19 cellular contexts compared by ENCODE assay signal in the genomic region with DNA sequence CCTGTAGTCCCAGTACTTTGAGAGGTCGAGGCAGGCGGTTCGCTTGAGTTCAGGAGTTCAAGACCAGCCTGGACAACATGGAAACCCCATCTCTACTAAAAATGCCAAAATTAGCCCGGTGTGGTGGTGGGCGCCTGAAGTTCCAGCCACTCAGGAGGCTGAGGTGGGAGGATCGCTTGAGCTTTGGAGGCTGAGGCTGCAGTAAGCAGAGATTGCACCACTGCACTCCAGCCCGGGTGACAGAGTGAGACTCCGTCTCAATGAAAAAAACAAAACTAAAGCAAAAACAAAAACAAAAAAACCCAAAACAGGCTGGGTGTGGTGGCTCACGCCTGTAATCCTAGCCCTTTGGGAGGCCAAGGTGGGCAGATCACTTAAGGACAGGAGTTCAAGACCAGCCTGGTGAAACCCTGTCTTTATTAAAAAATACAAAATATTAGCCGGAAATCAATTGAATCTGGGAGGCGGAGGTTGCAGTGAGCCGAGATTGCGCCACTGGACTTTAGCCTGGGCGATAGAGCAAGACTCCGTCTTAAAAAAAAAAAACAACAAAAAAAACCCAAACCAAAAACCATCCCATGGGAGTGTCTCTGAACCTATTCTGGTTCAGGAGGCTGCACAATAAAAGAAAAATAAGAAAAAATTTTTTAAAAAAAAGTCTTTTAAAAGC. TPM values are rescaled to one million over a fixed set of nuclear protein-coding genes. Genes with fewer than 3 reads are reported as not detected.
A peak's percentile ranks its signal among the peaks of the same experiment; 100 is the strongest.
DNase-seq lines count a peak whose midpoint lies in the region; ATAC-seq, FAIRE-seq and TF ChIP-seq lines count a peak whose summit lies in the region.
"Had no signal": no experiment of that assay in that cellular context is flagged by ENCODE, and none has a peak within 500 bp of the region (broad histone marks: within the 10 kb centered on the region; RNA-seq: fewer than 3 reads in every experiment).

No MANE protein-coding gene starts in this region.

- no peak overlapping the region for H2BK120ac ChIP-seq in H9 (ENCODE audit: low read depth, low read length, poor library complexity, severe bottlenecking)

- H3K27ac ChIP-seq in A549 (no peak overlapping the region), H9 (ENCODE audit: insufficient read length, low read depth, low read length) (no peak overlapping the region), SJCRH30 (no peak overlapping the region)
- H3K27ac ChIP-seq: heart left ventricle, right atrium auricular region had no signal

- H3K23ac ChIP-seq in H9 (ENCODE audit: insufficient read length, low read depth, low read length), result no peak overlapping the region

- TF ChIP-seq RAD21 in A549 (conservative IDR thresholded peaks at IDR 0.05 in 1 of 2, IDR thresholded peaks at IDR 0.05 in 1 of 2), result no peak

- no peak overlapping the region for H2AK5ac ChIP-seq in H9 (ENCODE audit: insufficient read length, low read length)

- H4K20me1 ChIP-seq in H9 (ENCODE audit: control insufficient read depth, insufficient read depth, insufficient read length), result no peaks in the 10 kb centered on the region

- no peak overlapping the region for H2BK20ac ChIP-seq in H9 (ENCODE audit: low read depth, low read length, poor library complexity, severe bottlenecking)

- H3K14ac ChIP-seq in H9 (ENCODE audit: insufficient read depth, low read length), result no peak overlapping the region

- H3K9me3 ChIP-seq in A549 (no peaks in the 10 kb centered on the region), H9 (ENCODE audit: control insufficient read depth, low read depth, low read length) (no peaks in the 10 kb centered on the region), SJCRH30 (replicated peaks) (no peaks in the 10 kb centered on the region)
- H3K9me3 ChIP-seq: heart left ventricle, right atrium auricular region had no signal

- no peaks in the 10 kb centered on the region for H3K27me3 ChIP-seq in H9 (ENCODE audit: insufficient read depth, low read length)
- no peaks in the 10 kb centered on the region for H3K27me3 ChIP-seq in SJCRH30
- H3K27me3 ChIP-seq: right atrium auricular region had no signal

- no peak overlapping the region for H4K5ac ChIP-seq in H9 (ENCODE audit: insufficient read length, low read depth, low read length)

- H3K4me1 Mint-ChIP-seq in H9 (peaks cover 34 to 35% of the 10 kb centered on the region in 2 experiments), chondrocyte (ENCODE audit: low read depth) (peaks cover 22% of the 10 kb centered on the region)

- no peak overlapping the region for H4K91ac ChIP-seq in H9 (ENCODE audit: insufficient read length, low read depth, low read length)

- H3K4me2 ChIP-seq in A549 (peak overlapping the region; percentile 92), H9 (ENCODE audit: insufficient read depth, insufficient read length, low read length) (peak overlapping the region; percentile 87)

- TF ChIP-seq EP300 in A549 (IDR thresholded peaks at IDR 0.05), result no peak

- no peak overlapping the region for H3K4ac ChIP-seq in H9 (ENCODE audit: low read depth, low read length)

- peaks cover 34% of the 10 kb centered on the region for H3K4me1 ChIP-seq in A549
- H3K4me1 ChIP-seq in H9 (ENCODE audit: insufficient read depth, low read length), result peaks cover 15% of the 10 kb centered on the region; the same call in 1 of the 2 replicates
- peaks cover 11% of the 10 kb centered on the region for H3K4me1 ChIP-seq in SJCRH30

- H3K9me3 Mint-ChIP-seq in H9 (no peaks in the 10 kb centered on the region), chondrocyte (ENCODE audit: low read depth) (no peaks in the 10 kb centered on the region)
- H3K9me3 Mint-ChIP-seq: stimulated activated naive CD8-positive, alpha-beta T cell treated with anti-CD3 and anti-CD28 coated beads, Interleukin-15, Interleukin-2, amounts not matched to agents 100 ng/mL and 50 ng/mL, for 24 hours; T-helper 2 cell treated with Interferon-gamma antibody and Interleukin-4, amounts not matched to agents 5 μg/mL and 100 μg/mL, for 36 hours had no signal

- H3K27me3 Mint-ChIP-seq in H9 (ENCODE audit: low read depth) (no peaks in the 10 kb centered on the region; the same call in 1 of the 2 replicates), chondrocyte (ENCODE audit: low read depth) (peaks cover 6% of the 10 kb centered on the region)

- no peak for TF ChIP-seq CTCF in A549 (IDR thresholded peaks at IDR 0.05)
- TF ChIP-seq CTCF in H9 (conservative IDR thresholded peaks at IDR 0.05), result no peak
- no peak for TF ChIP-seq CTCF in chondrocyte (IDR thresholded peaks at IDR 0.05)

- no peak for DNase-seq in A549 (ENCODE audit: low read depth in 1 of 2, low spot score in 1 of 2)
- DNase-seq in H9, result no peak
- peak; percentile 50 for DNase-seq in chondrocyte (ENCODE audit: low spot score)
- peak; percentile 45 for DNase-seq in mucosa of gallbladder (ENCODE audit: low spot score)
- DNase-seq in SJCRH30, result no peak
- no peak for DNase-seq in stimulated activated CD4-positive, alpha-beta T cell treated with anti-CD3 and anti-CD28 coated beads, Interleukin-1b, Interleukin-23, amount 100 ng/mL, for 48 hours
- no peak for DNase-seq in NCI-H2107 treated with DMSO at 0.1 percent for 48 hours (lab: John Stamatoyannopoulos, UW; ENCODE audit: unreplicated experiment)
- DNase-seq: activated CD8-positive, alpha-beta memory T cell treated with anti-CD3 and anti-CD28 coated beads, Interleukin-2, amount 10 ng/mL, durations not matched to agents 7 days and 5 days; activated effector memory CD4-positive, alpha-beta T cell treated with Interleukin-2 at 50 U/mL for 16 hours; heart left ventricle; NCI-H1105; NCI-H2171; OCI-M1 had no signal

- H3K27ac Mint-ChIP-seq in H9 (peak overlapping the region in 2 of 3 experiments; percentile 16 to 98; a peak in 1 of 7 replicates), chondrocyte (ENCODE audit: unreplicated experiment) (no peak overlapping the region)
- H3K27ac Mint-ChIP-seq: activated CD8-positive, alpha-beta memory T cell treated with anti-CD3 and anti-CD28 coated beads, Interleukin-2, amount 10 ng/mL, durations not matched to agents 7 days and 5 days; stimulated activated naive CD8-positive, alpha-beta T cell treated with anti-CD3 and anti-CD28 coated beads, Interleukin-15, Interleukin-2, amounts not matched to agents 100 ng/mL and 50 ng/mL, for 24 hours; T-helper 2 cell treated with Interferon-gamma antibody and Interleukin-4, amounts not matched to agents 5 μg/mL and 100 μg/mL, for 36 hours had no signal

- no peaks in the 10 kb centered on the region; a peak in 2 of 7 replicates for H3K36me3 Mint-ChIP-seq in H9 (ENCODE audit: insufficient read depth in 1 of 3, low read depth in 3 of 3)
- no peaks in the 10 kb centered on the region for H3K36me3 Mint-ChIP-seq in chondrocyte (ENCODE audit: low read depth)
- H3K36me3 Mint-ChIP-seq: activated CD8-positive, alpha-beta memory T cell treated with anti-CD3 and anti-CD28 coated beads, Interleukin-2, amount 10 ng/mL, durations not matched to agents 7 days and 5 days had no signal

- POLR2A ChIA-PET in A549 (lab: Yijun Ruan, JAX), result no interaction called here

- no peaks in the 10 kb centered on the region for H3K36me3 ChIP-seq in SJCRH30
- H3K36me3 ChIP-seq: heart left ventricle, right atrium auricular region had no signal

- no peaks in the 10 kb centered on the region for H3K79me1 ChIP-seq in H9 (ENCODE audit: insufficient read depth, low read depth, low read length, poor library complexity, severe bottlenecking)

- FAIRE-seq in A549 (lab: Jason Lieb, UNC), result no peak
- FAIRE-seq: keratinocyte had no signal

- no peak overlapping the region for H2BK12ac ChIP-seq in H9 (ENCODE audit: insufficient read length, low read depth, low read length)

- no peak overlapping the region for H2BK5ac ChIP-seq in H9 (ENCODE audit: insufficient read length, low read length)

- H2BK15ac ChIP-seq in H9 (ENCODE audit: low read depth, low read length), result no peak overlapping the region

- H3K4me3 ChIP-seq in A549 (no peak overlapping the region), SJCRH30 (no peak overlapping the region)
- H3K4me3 ChIP-seq: right atrium auricular region had no signal

- H3T11ph ChIP-seq in H9 (ENCODE audit: low read length), result no peak overlapping the region

- no peak for ATAC-seq in A549
- no peak for ATAC-seq in GM18858 (IDR thresholded peaks at IDR 0.05; ENCODE audit: unreplicated experiment)
- ATAC-seq: activated CD4-positive, CD25-positive, alpha-beta regulatory T cell treated with anti-CD3 and anti-CD28 coated beads, Interleukin-2, amount 50 U/mL, for 24 hours; activated CD8-positive, alpha-beta memory T cell treated with anti-CD3 and anti-CD28 coated beads, Interleukin-2, amount 10 ng/mL, durations not matched to agents 7 days and 5 days; heart left ventricle had no signal

- TF ChIP-seq POLR2A in A549 (IDR thresholded peaks at IDR 0.05; ENCODE audit: low read length), result no peak

- H3K18ac ChIP-seq in H9 (ENCODE audit: insufficient read length, low read depth, low read length), result no peak overlapping the region

- CTCF ChIA-PET in A549 (lab: Yijun Ruan, JAX), result interaction anchor here (1.1 to 1.5 kb wide), 3 partner anchors 60 to 225 kb away, joined by 3 read pairs; no protein-coding TSS in a partner anchor

- H3K56ac ChIP-seq in H9 (ENCODE audit: insufficient read length, low read depth, low read length), result no peak overlapping the region

- no peaks in the 10 kb centered on the region for H3K79me2 ChIP-seq in H9 (ENCODE audit: insufficient read depth, low read length)

- no peak overlapping the region for H3K9ac ChIP-seq in H9 (ENCODE audit: extremely low read depth, insufficient read length, low read length)

- H4K8ac ChIP-seq in H9 (replicated peaks; ENCODE audit: insufficient read length, low read depth, low read length), result no peak overlapping the region

- 89% methylated on average over 15 of the region's 15 CpGs for WGBS in A549 (ENCODE audit: missing lambda C conversion rate)
- WGBS in H9 (ENCODE audit: extremely low coverage, insufficient read length, low lambda C conversion rate), result no CpG with 5 or more reads among the region's 15 CpGs

- peak overlapping the region; percentile 55 to 89; a peak in 3 of 5 replicates for H3K4me3 Mint-ChIP-seq in H9
- no peak overlapping the region for H3K4me3 Mint-ChIP-seq in chondrocyte (ENCODE audit: unreplicated experiment)

- H3K23me2 ChIP-seq in H9 (ENCODE audit: insufficient read length, low read depth, low read length, poor library complexity, severe bottlenecking), result peaks cover 21% of the 10 kb centered on the region

- H2AFZ ChIP-seq in H9 (ENCODE audit: low read length), result no peak overlapping the region

RNA-seq across cellular contexts. Expression of a gene that starts 1.7 kb away (rescaled TPM):
- polyA plus RNA-seq in A549 (2011; rRNA removed) (1.8 and 2.1 TPM in 2 replicates), A549 (2017; fragmentation: RNase III; extraction: RNeasy Plus Mini Kit Qiagen cat#74134 plus additional on column Dnase treatment) (2.3 to 3.0 TPM (median 2.4 TPM) in 3 replicates)
- 0.69 and 0.71 TPM in 2 replicates for polyA plus RNA-seq in A549 (2012; cell fraction: cytosol; rRNA removed)
- 5.2 and 5.5 TPM in 2 replicates for polyA plus RNA-seq in A549 (2012; cell fraction: nucleus; rRNA removed)
- polyA minus RNA-seq in A549 (2011; rRNA and poly(A)+ RNA removed), result 1.8 and 4.2 TPM in 2 replicates
- total RNA-seq in H9 (2021) (29.9 and 30.9 TPM in 2 replicates), chondrocyte (0.95 to 1.2 TPM (median 1.0 TPM) in 3 replicates), mucosa of gallbladder (91.9 TPM)
- total RNA-seq in SJCRH30 (2014; rRNA removed; shearing (Covaris generic)), result 1.2 TPM in 2 replicates

RNA-seq across cellular contexts. Expression of a gene that starts 30.6 kb away (rescaled TPM):
- polyA plus RNA-seq in A549 (2011; rRNA removed) (24.5 and 27.5 TPM in 2 replicates), A549 (2017; fragmentation: RNase III; extraction: RNeasy Plus Mini Kit Qiagen cat#74134 plus additional on column Dnase treatment) (21.1 to 31.1 TPM (median 26.7 TPM) in 3 replicates)
- 22.2 and 25.7 TPM in 2 replicates for polyA plus RNA-seq in A549 (2012; cell fraction: cytosol; rRNA removed)
- 27.5 and 41.8 TPM in 2 replicates for polyA plus RNA-seq in A549 (2012; cell fraction: nucleus; rRNA removed)
- 13.3 and 24.4 TPM in 2 replicates for polyA minus RNA-seq in A549 (2011; rRNA and poly(A)+ RNA removed)
- total RNA-seq in H9 (2021) (6.2 and 6.5 TPM in 2 replicates), chondrocyte (15.2 to 33.0 TPM (median 30.5 TPM) in 3 replicates), mucosa of gallbladder (16.5 TPM)
- total RNA-seq in SJCRH30 (2014; rRNA removed; shearing (Covaris generic)), result 8.1 and 8.3 TPM in 2 replicates

RNA-seq across cellular contexts. Expression of a gene that starts 50.2 kb away (rescaled TPM):
- polyA plus RNA-seq in A549 (2011; rRNA removed) (44.1 and 64.0 TPM in 2 replicates), A549 (2017; fragmentation: RNase III; extraction: RNeasy Plus Mini Kit Qiagen cat#74134 plus additional on column Dnase treatment) (20.8 to 22.0 TPM (median 21.9 TPM) in 3 replicates)
- polyA plus RNA-seq in A549 (2012; cell fraction: cytosol; rRNA removed), result 16.6 and 17.8 TPM in 2 replicates
- polyA plus RNA-seq in A549 (2012; cell fraction: nucleus; rRNA removed), result 45.4 and 60.9 TPM in 2 replicates
- 112 and 141 TPM in 2 replicates for polyA minus RNA-seq in A549 (2011; rRNA and poly(A)+ RNA removed)
- total RNA-seq in H9 (2021) (93.0 and 102 TPM in 2 replicates), chondrocyte (61.7 to 79.7 TPM (median 65.0 TPM) in 3 replicates), mucosa of gallbladder (108 TPM)
- 32.1 and 39.5 TPM in 2 replicates for total RNA-seq in SJCRH30 (2014; rRNA removed; shearing (Covaris generic))

Comparison
In these comparisons a context has a peak if more than half of its experiments do, and no peak if none do; other contexts are left out.
1. DNase-seq: peak in chondrocyte (single experiment) and mucosa of gallbladder (single experiment); none in A549 (0 of 2), H9 (single experiment), SJCRH30 (0 of 2), stimulated activated CD4-positive, alpha-beta T cell treated with anti-CD3 and anti-CD28 coated beads, Interleukin-1b, Interleukin-23, amount 100 ng/mL, for 48 hours (single experiment) and NCI-H2107 treated with DMSO at 0.1 percent for 48 hours (single experiment).
2. RNA of a gene that starts 1.7 kb away (total RNA-seq): 91.9 TPM in mucosa of gallbladder (single experiment) and 29.9 to 30.9 TPM in H9; 1.2 TPM in SJCRH30 and 0.95 to 1.2 TPM in chondrocyte; every median in the first group is over 10 times any median in the second.